Comparison of ENCODE assay signal across 9 cellular contexts in genomic region chrX:44872817-44873414, GRCh38. TPM values are rescaled to one million over a fixed set of nuclear protein-coding genes. Genes with fewer than 3 reads are reported as not detected.
A peak's percentile ranks its signal among the peaks of the same experiment; 100 is the strongest.
DNase-seq lines count a peak whose midpoint lies in the region; ATAC-seq, FAIRE-seq and TF ChIP-seq lines count a peak whose summit lies in the region.
"Had no signal": no experiment of that assay in that cellular context is flagged by ENCODE, and none has a peak within 500 bp of the region (broad histone marks: within the 10 kb centered on the region; RNA-seq: fewer than 3 reads in every experiment).

KDM6A (plus strand) TSS chrX:44873188; CDS start chrX:44873552, 364 bp downstream.

- peak; percentile 95 for DNase-seq in AG09319 (ENCODE audit: extremely low read depth, low read depth)
- peak; percentile 90 for DNase-seq in NCI-H446 treated with DMSO at 0.1 percent for 48 hours (lab: John Stamatoyannopoulos, UW)
- DNase-seq in activated CD4-positive, alpha-beta T cell treated with anti-CD3 and anti-CD28 coated beads for 1 hour, result peak; percentile 92
- DNase-seq in cerebellum (ENCODE audit: low spot score), result peak; percentile 90
- peak; percentile 77 for DNase-seq in keratinocyte (ENCODE audit: low read depth, low spot score)
- DNase-seq in stimulated activated CD4-positive, alpha-beta T cell treated with anti-CD3 and anti-CD28 coated beads, Interleukin-15, amount 100 ng/mL, for 1 hour (ENCODE audit: low read depth in 1 of 2, low spot score in 1 of 2), result peak; percentile 89

- no peaks in the 10 kb centered on the region for H3K9me1 ChIP-seq in keratinocyte (ENCODE audit: control insufficient read depth, extremely low read depth, insufficient read depth, low read length)

- ATAC-seq in GM19035 (IDR thresholded peaks at IDR 0.05; ENCODE audit: unreplicated experiment), result peak; percentile 92
- peak; percentile 89 for ATAC-seq in HG03354 (IDR thresholded peaks at IDR 0.05; ENCODE audit: poor library complexity, severe bottlenecking, unreplicated experiment)

- peak within 1 kb of the TSS; percentile 94 for H3K4me2 ChIP-seq in keratinocyte (ENCODE audit: control insufficient read depth, extremely low read depth, insufficient read depth, low read depth, low read length)

- dilution Hi-C loops in keratinocyte (cut with MboI; ENCODE audit: extremely low pct_ligation_motif_present, low sequenced_read_pairs), result no loop called here

- H3K27me3 ChIP-seq in keratinocyte (ENCODE audit: control insufficient read depth, extremely low read depth, insufficient read depth, low read length), result no peaks in the 10 kb centered on the region

- H2AFZ ChIP-seq in keratinocyte (ENCODE audit: control insufficient read depth, low read length), result peak within 1 kb of the TSS; percentile 81

- peak within 1 kb of the TSS; percentile 88 to 98 (median 89) for H3K4me3 ChIP-seq in keratinocyte (ENCODE audit: control insufficient read depth in 2 of 3, extremely low read depth in 1 of 3, insufficient read depth in 2 of 3, low read depth in 1 of 3, low read length in 3 of 3)

- no peak for TF ChIP-seq CTCF in AG09319 (IDR thresholded peaks at IDR 0.05; ENCODE audit: low read depth, low read length)
- no peak for TF ChIP-seq CTCF in keratinocyte (optimal IDR thresholded peaks at IDR 0.05 in 1 of 3, IDR thresholded peaks at IDR 0.05 in 1 of 3, conservative IDR thresholded peaks at IDR 0.05 in 1 of 3; ENCODE audit: extremely low read depth in 1 of 3, insufficient read depth in 2 of 3, low read length in 3 of 3)

- peak within 1 kb of the TSS; percentile 87 for H3K9ac ChIP-seq in keratinocyte (ENCODE audit: control insufficient read depth, extremely low read depth, insufficient read depth, low read length)

- peaks cover 55% of the 10 kb centered on the region for H3K79me2 ChIP-seq in keratinocyte (ENCODE audit: control insufficient read depth, insufficient read depth, low read length)

- H3K9me3 ChIP-seq in keratinocyte (ENCODE audit: control insufficient read depth, low read depth, low read length), result no peaks in the 10 kb centered on the region

- H3K4me1 ChIP-seq in keratinocyte (ENCODE audit: control insufficient read depth, extremely low read depth, insufficient read depth, low read length), result peaks cover 16% of the 10 kb centered on the region

- peaks cover 2% of the 10 kb centered on the region for H4K20me1 ChIP-seq in keratinocyte (ENCODE audit: control insufficient read depth, extremely low read depth, insufficient read depth, low read length)

- peak within 1 kb of the TSS; percentile 89 for H3K27ac ChIP-seq in keratinocyte (ENCODE audit: control insufficient read depth, insufficient read depth, low read length)

- H3K36me3 ChIP-seq in keratinocyte (ENCODE audit: control insufficient read depth in 2 of 2, extremely low read depth in 1 of 2, insufficient read depth in 2 of 2, low read length in 2 of 2), result no peaks in the 10 kb centered on the region

- peak; percentile 67 for FAIRE-seq in keratinocyte (lab: Jason Lieb, UNC)
- FAIRE-seq: colon had no signal

RNA-seq across cellular contexts. Expression of gene KDM6A, which starts in this region (rescaled TPM):
- total RNA-seq in cerebellum, result 63.2 TPM
- polyA plus RNA-seq in keratinocyte, result 33.5 to 64.2 TPM (median 59.9 TPM) in 3 replicates
- polyA plus RNA-seq in keratinocyte (2011; ENCODE audit: low read depth), result 16.2 TPM
- polyA plus RNA-seq in keratinocyte (2011; cell fraction: cytosol; rRNA removed), result 24.7 and 50.0 TPM in 2 replicates
- polyA plus RNA-seq in keratinocyte (2011; cell fraction: nucleus; rRNA removed), result 98.9 TPM in 2 replicates
- polyA plus RNA-seq in keratinocyte (2012; ENCODE audit: low replicate concordance), result 21.2 and 22.3 TPM in 2 replicates
- polyA minus RNA-seq in keratinocyte, result 23.6 to 155 TPM (median 131 TPM) in 3 replicates
- 35.9 TPM for polyA minus RNA-seq in keratinocyte (2011; cell fraction: cytosol; rRNA and poly(A)+ RNA removed)
- polyA minus RNA-seq in keratinocyte (2011; cell fraction: nucleus; rRNA and poly(A)+ RNA removed), result 127 and 255 TPM in 2 replicates

Comparison
In these comparisons a context has a peak if more than half of its experiments do, and no peak if none do; other contexts are left out.
1. Peak in every context shown above with its lines: DNase-seq, ATAC-seq, H3K4me3 ChIP-seq and H3K27ac ChIP-seq.